In genomic region chr10:56003555-56003954, GRCh38 we compare ENCODE assay signal across 26 cellular contexts.
"Had no signal": no experiment of that assay in that cellular context is flagged by ENCODE, and none has a peak within 500 bp of the region (broad histone marks: within the 10 kb centered on the region; RNA-seq: fewer than 3 reads in every experiment).

No MANE protein-coding gene starts in this region.

- H3K27me3 ChIP-seq: stomach, suprapubic skin, testis, thyroid gland, tibial artery, tibial nerve, transverse colon, upper lobe of left lung, upper lobe of right lung, uterus, vagina had no signal

- H3K27ac ChIP-seq: stomach, suprapubic skin, testis, thoracic aorta, thyroid gland, tibial artery, tibial nerve, transverse colon, upper lobe of left lung, upper lobe of right lung, uterus, vagina had no signal

- DNase-seq: stimulated activated CD4-positive, alpha-beta T cell treated with anti-CD3 and anti-CD28 coated beads, Interleukin-2, amount 100 ng/mL, for 48 hours; stimulated activated CD4-positive, alpha-beta T cell treated with anti-CD3 and anti-CD28 coated beads, Interleukin-4, amount 100 ng/mL, for 1 hour; stimulated activated CD4-positive, alpha-beta T cell treated with anti-CD3 and anti-CD28 coated beads, Interleukin-4, amount 100 ng/mL, for 24 hours; stimulated activated CD4-positive, alpha-beta T cell treated with anti-CD3 and anti-CD28 coated beads, Interleukin-4, amount 100 ng/mL, for 4 hours; stimulated activated CD8-positive, alpha-beta memory T cell treated with anti-CD3 and anti-CD28 coated beads, Interleukin-4, amount 100 ng/mL, for 48 hours; stimulated activated naive B cell treated with anti-CD40 and anti-IgM and Interleukin-4, amounts not matched to agents 10 μg/mL and 1 μg/mL and 100 μg/mL, for 72 hours; stimulated activated naive CD4-positive, alpha-beta T cell; stimulated activated naive CD4-positive, alpha-beta T cell treated with Interleukin-2 at 50 U/mL for 16 hours; stimulated activated naive CD8-positive, alpha-beta T cell treated with anti-CD3 and anti-CD28 coated beads, Interleukin-15, amount 100 ng/mL, for 72 hours; stimulated activated naive CD8-positive, alpha-beta T cell treated with anti-CD3 and anti-CD28 coated beads, Interleukin-15, Interleukin-2, amounts not matched to agents 100 U/mL and 50 U/mL, for 24 hours; stomach; substantia nigra; testis; thyroid gland; tibial artery; transverse colon; trophoblast cell; upper lobe of left lung; upper lobe of right lung; uterus had no signal

- H3K4me3 ChIP-seq: stomach, suprapubic skin, testis, thoracic aorta, thyroid gland, tibial artery, tibial nerve, transverse colon, upper lobe of left lung, upper lobe of right lung, uterus, vagina had no signal

- H3K4me1 ChIP-seq: stomach, suprapubic skin, testis, thyroid gland, tibial artery, tibial nerve, transverse colon, upper lobe of left lung, upper lobe of right lung, uterus, vagina had no signal

- H3K36me3 ChIP-seq: stomach, suprapubic skin, thoracic aorta, thyroid gland, tibial artery, tibial nerve, transverse colon, upper lobe of left lung, upper lobe of right lung, uterus, vagina had no signal

- H3K9me3 ChIP-seq: stomach, suprapubic skin, testis, thoracic aorta, thyroid gland, tibial artery, tibial nerve, transverse colon, upper lobe of left lung, upper lobe of right lung, uterus, vagina had no signal

- ATAC-seq: stimulated activated effector memory CD8-positive, alpha-beta T cell treated with anti-CD3 and anti-CD28 coated beads, Interleukin-12 subunit alpha, Interleukin-12 subunit beta, amount 100 ng/mL, for 72 hours; stimulated activated memory B cell treated with anti-CD40 and anti-IgM and Interleukin-4, amounts not matched to agents 10 μg/mL and 1 μg/mL and 100 μg/mL, for 72 hours; stimulated activated naive B cell treated with anti-CD40 and anti-IgM and Interleukin-4, amounts not matched to agents 10 μg/mL and 1 μg/mL and 100 μg/mL, for 72 hours; stimulated activated naive CD8-positive, alpha-beta T cell treated with anti-CD3 and anti-CD28 coated beads, Interleukin-15, amount 100 ng/mL, for 72 hours; stimulated activated naive CD8-positive, alpha-beta T cell treated with anti-CD3 and anti-CD28 coated beads, Interleukin-15, Interleukin-2, amounts not matched to agents 100 U/mL and 50 U/mL, for 24 hours; upper lobe of right lung had no signal
